ENCODE assay signal across 17 cellular contexts in the genomic region with DNA sequence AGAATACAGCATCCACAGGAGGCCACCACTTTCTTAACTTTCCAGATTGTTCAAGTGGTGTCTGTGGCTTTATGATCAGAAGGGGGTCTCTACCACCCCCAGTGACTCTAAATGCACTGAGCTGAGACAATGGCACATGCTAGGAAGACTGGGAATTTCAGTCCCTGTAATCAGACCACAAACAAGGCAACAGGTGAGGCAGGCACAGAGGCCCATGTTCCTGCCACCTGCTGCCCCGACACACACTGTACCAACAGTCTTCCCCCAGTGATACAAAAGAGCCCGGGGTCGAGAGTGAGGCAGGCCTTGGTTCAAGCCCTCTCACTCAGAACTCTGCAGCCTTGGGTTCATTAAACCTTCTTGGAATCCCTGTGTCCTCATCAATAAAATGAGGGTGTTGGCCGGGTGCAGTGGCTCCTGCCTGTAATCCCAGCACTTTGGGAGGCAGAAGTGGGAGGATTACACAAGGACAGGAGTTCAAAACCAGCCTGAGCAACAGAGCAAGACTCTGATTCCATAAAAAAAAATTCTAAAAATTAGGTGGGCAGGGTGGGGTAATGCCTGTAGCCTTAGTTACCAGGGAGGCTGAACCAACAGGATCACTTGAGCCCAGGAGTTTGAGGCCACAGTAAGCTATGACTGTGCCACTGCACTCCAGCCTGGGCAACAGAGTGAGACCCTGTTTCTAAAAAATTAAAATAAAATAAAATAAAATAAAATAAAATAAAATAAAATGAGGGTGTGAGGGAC. TPM values are rescaled to one million over a fixed set of nuclear protein-coding genes. Genes with fewer than 3 reads are reported as not detected.
DNase-seq lines count a peak whose midpoint lies in the region; ATAC-seq and TF ChIP-seq lines count a peak whose summit lies in the region.
"Had no signal": no experiment of that assay in that cellular context is flagged by ENCODE, and none has a peak within 500 bp of the region (broad histone marks: within the 10 kb centered on the region; RNA-seq: fewer than 3 reads in every experiment).

No MANE protein-coding gene starts in this region.

- no peak for TF ChIP-seq CTCF in right atrium auricular region (IDR thresholded peaks at IDR 0.05)

- peak overlapping the region in 1 of 2 donors; percentile 12 for H3K9ac ChIP-seq in stomach smooth muscle (ENCODE audit: low read length in 2 of 2)

- H3K27ac ChIP-seq in right atrium auricular region (peak overlapping the region; percentile 91 to 92), stomach smooth muscle (ENCODE audit: low read length) (peak overlapping the region; percentile 96)
- H3K27ac ChIP-seq: HL-60 had no signal

- peaks cover 0 to 83% of the 10 kb centered on the region in 2 donors for H3K4me1 ChIP-seq in right atrium auricular region
- H3K4me1 ChIP-seq in stomach smooth muscle (ENCODE audit: control insufficient read depth, insufficient read depth, low read length): peaks cover 83% of the 10 kb centered on the region

- no peak for ATAC-seq in GM19328 (IDR thresholded peaks at IDR 0.05; ENCODE audit: unreplicated experiment)
- ATAC-seq: stimulated activated naive CD8-positive, alpha-beta T cell treated with anti-CD3 and anti-CD28 coated beads, Interleukin-15, amount 100 ng/mL, for 72 hours had no signal

- H3K36me3 ChIP-seq in right atrium auricular region (no peaks in the 10 kb centered on the region), stomach smooth muscle (ENCODE audit: control insufficient read depth in 2 of 2, insufficient read depth in 2 of 2, low read length in 2 of 2) (peaks cover 0 to 4% of the 10 kb centered on the region in 2 donors)
- H3K36me3 ChIP-seq: Peyer's patch had no signal

- H3K9me3 ChIP-seq in right atrium auricular region (no peaks in the 10 kb centered on the region), stomach smooth muscle (ENCODE audit: control insufficient read depth in 2 of 2, low read length in 2 of 2) (no peaks in the 10 kb centered on the region)
- H3K9me3 ChIP-seq: Peyer's patch had no signal

- no peaks in the 10 kb centered on the region for H3K27me3 ChIP-seq in right atrium auricular region
- H3K27me3 ChIP-seq in stomach smooth muscle (ENCODE audit: control insufficient read depth in 1 of 2, insufficient read depth in 2 of 2, low read length in 2 of 2): no peaks in the 10 kb centered on the region
- H3K27me3 ChIP-seq: Peyer's patch had no signal

- H3K4me3 ChIP-seq in right atrium auricular region: no peak overlapping the region
- no peak overlapping the region for H3K4me3 ChIP-seq in stomach smooth muscle (ENCODE audit: low read length in 2 of 2)
- H3K4me3 ChIP-seq: Peyer's patch had no signal

- DNase-seq in ELR (ENCODE audit: low read depth): peak; percentile 40
- peak; percentile 17 for DNase-seq in NCI-H345 (lab: John Stamatoyannopoulos, UW)
- DNase-seq in right atrium auricular region (ENCODE audit: low spot score): no peak
- DNase-seq in kidney glomerular epithelial cell (lab: John Stamatoyannopoulos, UW): no peak
- DNase-seq in activated gamma-delta T cell (lab: John Stamatoyannopoulos, UW): no peak
- DNase-seq: activated CD4-positive, alpha-beta T cell treated with anti-CD3 and anti-CD28 coated beads, Interleukin-2, amount 50 U/mL, for 48 hours; activated naive CD4-positive, alpha-beta T cell treated with anti-CD3 and anti-CD28 coated beads, Interleukin-2, amount 10 ng/mL, durations not matched to agents 7 days and 5 days; NCI-H2081 treated with DMSO at 0.1 percent for 48 hours; NCI-H82; Peyer's patch; retina; stimulated activated naive CD8-positive, alpha-beta T cell treated with anti-CD3 and anti-CD28 coated beads, Interleukin-15, amount 100 ng/mL, for 72 hours; SW 1271 had no signal

RNA-seq across cellular contexts. Expression of gene ADCY5, which starts 55.8 kb away (rescaled TPM):
- 100 to 1,000 TPM; 105 to 163 TPM for total RNA-seq in right atrium auricular region
- total RNA-seq: B cell had no signal

Comparison
In these comparisons a context has a peak if more than half of its experiments do, and no peak if none do; other contexts are left out.
1. DNase-seq: peak in ELR (single experiment) and NCI-H345 (single experiment); none in right atrium auricular region (single experiment), kidney glomerular epithelial cell (single experiment) and activated gamma-delta T cell (single experiment).